8 cellular contexts compared by ENCODE assay signal in the genomic region with DNA sequence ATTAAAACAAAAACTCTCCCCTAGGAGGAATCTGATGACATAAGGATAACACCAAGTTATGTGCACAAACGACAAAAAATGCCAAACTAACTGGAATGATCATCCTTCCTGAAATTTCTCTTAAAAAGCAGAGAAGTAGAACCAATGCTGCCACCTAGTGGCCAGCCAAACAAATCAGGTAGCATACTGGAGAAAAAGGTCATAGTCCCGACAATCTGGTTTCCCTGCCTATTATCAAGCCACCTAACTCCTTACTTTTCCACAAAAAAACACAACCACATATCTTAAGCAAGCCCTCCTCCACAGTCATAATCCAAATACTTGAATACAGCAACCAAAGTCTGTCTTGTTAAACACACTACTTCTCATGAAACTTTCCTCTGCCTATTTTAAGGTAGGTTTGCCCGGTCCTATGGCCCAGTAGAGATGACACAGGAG. TPM values are rescaled to one million over a fixed set of nuclear protein-coding genes. Genes with fewer than 3 reads are reported as not detected.
A peak's percentile ranks its signal among the peaks of the same experiment; 100 is the strongest.
DNase-seq lines count a peak whose midpoint lies in the region; ATAC-seq and TF ChIP-seq lines count a peak whose summit lies in the region.

No MANE protein-coding gene starts in this region.

- TF ChIP-seq CTCF in esophagus muscularis mucosa (IDR thresholded peaks at IDR 0.05) = peak; percentile 77 to 84 (median 83)
- TF ChIP-seq CTCF in neural cell (IDR thresholded peaks at IDR 0.05; ENCODE audit: poor library complexity, severe bottlenecking) = peak; percentile 88

- H3K27ac ChIP-seq in esophagus muscularis mucosa (replicated peaks in 1 of 4) (peak overlapping the region in 1 of 4 donors; percentile 13), neural cell (ENCODE audit: low read length) (no peak overlapping the region)

- H3K4me2 ChIP-seq in neural cell (ENCODE audit: low read length) = no peak overlapping the region

- H3K4me3 ChIP-seq in esophagus muscularis mucosa (no peak overlapping the region), neural cell (ENCODE audit: low read length) (no peak overlapping the region)

- TF ChIP-seq EP300 in esophagus muscularis mucosa (IDR thresholded peaks at IDR 0.05) (no peak), neural cell (conservative IDR thresholded peaks at IDR 0.05; ENCODE audit: poor library complexity, severe bottlenecking) (no peak)

- ATAC-seq in HG02763 (IDR thresholded peaks at IDR 0.05; ENCODE audit: unreplicated experiment) = no peak

- peak; percentile 93 for TF ChIP-seq RAD21 in neural cell (conservative IDR thresholded peaks at IDR 0.05)

- TF ChIP-seq POLR2A in esophagus muscularis mucosa (IDR thresholded peaks at IDR 0.05; ENCODE audit: low read depth) = no peak

- H4K20me1 ChIP-seq in neural cell (ENCODE audit: insufficient read depth) = no peaks in the 10 kb centered on the region

- CTCF ChIA-PET in HEK293T (lab: Yijun Ruan, JAX) = no interaction called here

- H3K27me3 ChIP-seq in esophagus muscularis mucosa (no peaks in the 10 kb centered on the region), neural cell (ENCODE audit: insufficient read depth, low read depth, low read length) (no peaks in the 10 kb centered on the region)

- no peaks in the 10 kb centered on the region for H3K9me2 ChIP-seq in neural cell (ENCODE audit: insufficient read depth, low read length)

- H2AFZ ChIP-seq in neural cell (ENCODE audit: low read depth, low read length) = no peak overlapping the region

- peaks cover 11 to 32% (median 23%) of the 10 kb centered on the region in 4 donors for H3K4me1 ChIP-seq in esophagus muscularis mucosa

- whole genome bisulfite sequencing in esophagus muscularis mucosa = 27% methylated on average over 3 of the region's 3 CpGs

- H3K9me3 ChIP-seq in esophagus muscularis mucosa (no peaks in the 10 kb centered on the region), neural cell (ENCODE audit: low read length) (no peaks in the 10 kb centered on the region)

- DNase-seq in C1 segment of cervical spinal cord (lab: John Stamatoyannopoulos, UW) = peak in 8 of 14 donors; percentile 6 to 56 (median 40)
- DNase-seq in HEK293T (ENCODE audit: extremely low spot score) = peak; percentile 47
- DNase-seq in NOMO-1 treated with dmso at 0.1 percent for 144 hours (lab: John Stamatoyannopoulos, UW; ENCODE audit: unreplicated experiment) = peak; percentile 15
- DNase-seq in activated CD8-positive, alpha-beta memory T cell treated with anti-CD3 and anti-CD28 coated beads, Interleukin-2, amount 50 U/mL, for 24 hours (ENCODE audit: extremely low read depth) = peak; percentile 19
- DNase-seq in esophagus muscularis mucosa (ENCODE audit: extremely low spot score) = no peak
- DNase-seq in stromal cell of bone marrow (ENCODE audit: low read depth) = peak; percentile 51

- H3K36me3 ChIP-seq in esophagus muscularis mucosa = peaks cover 0 to 65% (median 39%) of the 10 kb centered on the region in 4 donors
- no peaks in the 10 kb centered on the region for H3K36me3 ChIP-seq in neural cell (ENCODE audit: insufficient read depth, low read length)

- POLR2A ChIA-PET in HEK293T (lab: Yijun Ruan, JAX) = no interaction called here

- intact Hi-C loops in esophagus muscularis mucosa (cut with DNase I) = loop anchor here (2.0 to 5.0 kb wide), 2 partner anchors 40 to 60 kb away; no protein-coding TSS in a partner anchor

- H3F3A ChIP-seq in neural cell (ENCODE audit: insufficient read depth, low read length, poor library complexity, severe bottlenecking) = no peaks in the 10 kb centered on the region

- H3K79me2 ChIP-seq in neural cell (replicated peaks; ENCODE audit: insufficient read depth, low read length) = no peaks in the 10 kb centered on the region

- no peak overlapping the region for H3K9ac ChIP-seq in neural cell (ENCODE audit: low read length)

TF ChIP-seq in HEK293T, 16 proteins besides CTCF, POLR2A, EP300 and RAD21:
- TF ChIP-seq TARDBP (IDR thresholded peaks at IDR 0.05) (no peak), ZNF384 (IDR thresholded peaks at IDR 0.05) (no peak), FOXA1 (IDR thresholded peaks at IDR 0.05) (no peak), L3MBTL2 (conservative IDR thresholded peaks at IDR 0.05) (no peak), LEF1 (IDR thresholded peaks at IDR 0.05; ENCODE audit: borderline replicate concordance) (no peak), CTBP1 (IDR thresholded peaks at IDR 0.05; ENCODE audit: borderline replicate concordance) (no peak), ELF4 (IDR thresholded peaks at IDR 0.05) (no peak), HDGF (IDR thresholded peaks at IDR 0.05; ENCODE audit: borderline replicate concordance) (no peak), BHLHE40 (IDR thresholded peaks at IDR 0.05; ENCODE audit: borderline replicate concordance) (no peak), ARNT (IDR thresholded peaks at IDR 0.05) (no peak), NFRKB (IDR thresholded peaks at IDR 0.05) (no peak), SUZ12 (IDR thresholded peaks at IDR 0.05) (no peak), SP1 (IDR thresholded peaks at IDR 0.05) (no peak), FOXK2 (IDR thresholded peaks at IDR 0.05) (no peak), FOXM1 (IDR thresholded peaks at IDR 0.05; ENCODE audit: borderline replicate concordance) (no peak)
- TF ChIP-seq, protein P1, sequence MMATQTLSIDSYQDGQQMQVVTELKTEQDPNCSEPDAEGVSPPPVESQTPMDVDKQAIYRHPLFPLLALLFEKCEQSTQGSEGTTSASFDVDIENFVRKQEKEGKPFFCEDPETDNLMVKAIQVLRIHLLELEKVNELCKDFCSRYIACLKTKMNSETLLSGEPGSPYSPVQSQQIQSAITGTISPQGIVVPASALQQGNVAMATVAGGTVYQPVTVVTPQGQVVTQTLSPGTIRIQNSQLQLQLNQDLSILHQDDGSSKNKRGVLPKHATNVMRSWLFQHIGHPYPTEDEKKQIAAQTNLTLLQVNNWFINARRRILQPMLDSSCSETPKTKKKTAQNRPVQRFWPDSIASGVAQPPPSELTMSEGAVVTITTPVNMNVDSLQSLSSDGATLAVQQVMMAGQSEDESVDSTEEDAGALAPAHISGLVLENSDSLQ (IDR thresholded peaks at IDR 0.05) = no peak
TF ChIP-seq in HEK293T: peak in this region for 0.

TF ChIP-seq in neural cell, 6 proteins besides CTCF, POLR2A, EP300 and RAD21:
- TF ChIP-seq MXI1 (conservative IDR thresholded peaks at IDR 0.05; ENCODE audit: poor library complexity, severe bottlenecking) (no peak), POLR2AphosphoS5 (IDR thresholded peaks at IDR 0.05) (no peak), REST (IDR thresholded peaks at IDR 0.05; ENCODE audit: borderline replicate concordance) (no peak), SMC3 (conservative IDR thresholded peaks at IDR 0.05; ENCODE audit: poor library complexity) (peak; percentile 96)

RNA-seq across cellular contexts. Expression of gene OARD1, which starts 5.3 kb away (rescaled TPM):
- 10 to 100 TPM; 11.9 to 19.4 (median 16.5) TPM for total RNA-seq in esophagus muscularis mucosa
- 38.7 and 41.7 TPM in 2 replicates for polyA plus RNA-seq in neural cell
- 24.3 and 28.2 TPM in 2 replicates for polyA minus RNA-seq in neural cell

RNA-seq across cellular contexts. Expression of gene NFYA, which starts 5.9 kb away (rescaled TPM):
- 10 to 100 TPM in 3 of 4 donors, 1 to 10 TPM in 1; 9.1 to 11.4 (median 10.5) TPM for total RNA-seq in esophagus muscularis mucosa
- polyA plus RNA-seq in neural cell = 17.1 and 22.1 TPM in 2 replicates
- polyA minus RNA-seq in neural cell = 62.1 and 67.6 TPM in 2 replicates

RNA-seq across cellular contexts. Expression of gene APOBEC2, which starts 13.9 kb away (rescaled TPM):
- 1 to 10 TPM in 1 of 4 donors, under 1 TPM in 2, not detected in 1; 0.50 to 1.0 (median 0.97) TPM for total RNA-seq in esophagus muscularis mucosa
- not detected in 2 replicates for polyA plus RNA-seq in neural cell
- polyA minus RNA-seq in neural cell = not detected in 2 replicates

RNA-seq across cellular contexts. Expression of gene TSPO2, which starts 24.6 kb away (rescaled TPM):
- total RNA-seq in esophagus muscularis mucosa = not detected
- not detected in 2 replicates for polyA plus RNA-seq in neural cell
- polyA minus RNA-seq in neural cell = not detected in 2 replicates

RNA-seq across cellular contexts. Expression of gene UNC5CL, which starts 27.9 kb away (rescaled TPM):
- under 1 TPM; 0.33 to 0.83 (median 0.60) TPM for total RNA-seq in esophagus muscularis mucosa
- 1.0 and 2.6 TPM in 2 replicates for polyA plus RNA-seq in neural cell
- 0.69 and 0.73 TPM in 2 replicates for polyA minus RNA-seq in neural cell
